In the genomic region with DNA sequence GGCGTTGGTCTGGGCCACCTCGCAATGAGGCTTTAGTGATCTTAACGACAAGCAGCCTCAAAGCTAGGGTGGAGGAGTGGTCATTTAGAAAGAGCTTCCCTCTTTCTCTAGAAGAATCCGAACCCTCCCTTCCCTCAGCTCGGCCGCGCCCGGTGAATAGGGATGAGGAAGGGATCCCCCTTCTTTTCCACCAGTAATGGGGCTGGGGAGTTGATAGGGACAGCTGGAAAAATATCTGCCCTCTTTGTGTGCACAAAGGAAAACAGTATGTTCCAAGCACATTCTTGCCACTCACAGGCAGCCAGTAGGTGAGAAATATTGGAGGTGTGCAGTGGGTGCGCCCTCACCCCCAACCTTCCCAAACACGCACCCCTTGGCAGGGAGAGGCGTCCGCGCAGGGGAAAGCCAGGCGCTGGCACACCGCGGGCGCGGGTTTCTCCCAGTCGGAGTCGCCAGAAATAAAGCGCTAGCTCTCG, we compare ENCODE assay signal across 1 cellular context.
A peak's percentile ranks its signal among the peaks of the same experiment; 100 is the strongest.
TF ChIP-seq lines count a peak whose summit lies in the region.

No MANE protein-coding gene starts in this region.

TF ChIP-seq in H1, 55 proteins besides CTCF, POLR2A, EP300 and RAD21:
- TF ChIP-seq TAF7 (optimal IDR thresholded peaks at IDR 0.05; ENCODE audit: borderline replicate concordance, low read depth, low read length), result no peak
- peak; percentile 65 for TF ChIP-seq RNF2 (IDR thresholded peaks at IDR 0.05; ENCODE audit: borderline replicate concordance, low read depth, low read length, missing control alignments, poor library complexity, severe bottlenecking)
- TF ChIP-seq BACH1 (IDR thresholded peaks at IDR 0.05; ENCODE audit: low read length), result no peak
- TF ChIP-seq SIRT6 (IDR thresholded peaks at IDR 0.05; ENCODE audit: low read length), result no peak
- peak; percentile 92 for TF ChIP-seq SUZ12 (IDR thresholded peaks at IDR 0.05; ENCODE audit: low read length)
- TF ChIP-seq CBX8 (IDR thresholded peaks at IDR 0.05; ENCODE audit: borderline replicate concordance, low read depth, low read length), result peak; percentile 41; the same call in 1 of the 2 replicates
- TF ChIP-seq TBP (IDR thresholded peaks at IDR 0.05; ENCODE audit: low read depth, low read length), result no peak
- TF ChIP-seq EZH2 (IDR thresholded peaks at IDR 0.05; ENCODE audit: low read depth, low read length, severe bottlenecking), result peak; percentile 93
- no peak for TF ChIP-seq CTBP2 (IDR thresholded peaks at IDR 0.05; ENCODE audit: borderline replicate concordance, insufficient read depth, insufficient read length, low read length)
TF ChIP-seq in H1: peak in this region for 4.
